8 cellular contexts compared by ENCODE assay signal in genomic region chr6:12012566-12013367, GRCh38. TPM values are rescaled to one million over a fixed set of nuclear protein-coding genes. Genes with fewer than 3 reads are reported as not detected.
DNase-seq lines count a peak whose midpoint lies in the region; ATAC-seq and TF ChIP-seq lines count a peak whose summit lies in the region.

No MANE protein-coding gene starts in this region.

- H3K9me3 ChIP-seq in GM23248 (ENCODE audit: low read depth) (no peaks in the 10 kb centered on the region), duodenal mucosa (ENCODE audit: control insufficient read depth in 1 of 2, low read length in 2 of 2) (peaks cover 0 to 4% of the 10 kb centered on the region in 2 donors)

- H3K4me3 ChIP-seq in GM23248, result peak overlapping the region; percentile 98
- peak overlapping the region; percentile 90 to 91 for H3K4me3 ChIP-seq in duodenal mucosa (ENCODE audit: low read depth in 1 of 2, low read length in 2 of 2)
- H3K4me3 ChIP-seq in lower leg skin (ENCODE audit: low read depth, poor library complexity, severe bottlenecking), result peak overlapping the region; percentile 85

- H3K9me2 ChIP-seq in GM23248 (ENCODE audit: insufficient read depth), result no peaks in the 10 kb centered on the region

- H3K27me3 ChIP-seq in GM23248 (replicated peaks; ENCODE audit: insufficient read depth) (no peaks in the 10 kb centered on the region), duodenal mucosa (ENCODE audit: control insufficient read depth in 1 of 2, insufficient read depth in 2 of 2, low read length in 2 of 2) (no peaks in the 10 kb centered on the region)

- H3F3A ChIP-seq in GM23248 (ENCODE audit: insufficient read depth), result peaks cover 33% of the 10 kb centered on the region

- DNase-seq in AG20443 (ENCODE audit: low spot score) (peak; percentile 63), GM23248 (peak; percentile 94), NCI-H510A treated with DMSO at 0.1 percent for 48 hours (lab: John Stamatoyannopoulos, UW) (peak; percentile 55), lower leg skin (ENCODE audit: low spot score in 2 of 2) (peak; percentile 81 to 93)
- peak; percentile 70 to 72 for DNase-seq in activated CD4-positive, alpha-beta T cell treated with anti-CD3 and anti-CD28 coated beads, Interleukin-2, amount 50 U/mL, for 4 hours
- peak; percentile 64 to 76 for DNase-seq in stimulated activated CD4-positive, alpha-beta T cell treated with anti-CD3 and anti-CD28 coated beads, Interleukin-4, amount 100 ng/mL, for 4 hours

- H3K4me2 ChIP-seq in GM23248 (ENCODE audit: unreplicated experiment), result peak overlapping the region; percentile 79

- WGBS in GM23248 (ENCODE audit: low coverage in 1 of 2, low lambda C conversion rate in 2 of 2, missing lambda C conversion rate in 2 of 2), 2 experiments, result 1 to 2% methylated on average over 22 to 48 of the region's 62 CpGs
- 0% methylated on average over 39 of the region's 62 CpGs for WGBS in lower leg skin, 2 donors

- H3K36me3 ChIP-seq in GM23248 (ENCODE audit: low read depth), result peaks cover 16% of the 10 kb centered on the region; the same call in 1 of the 2 replicates
- peaks cover 8 to 15% of the 10 kb centered on the region in 2 donors for H3K36me3 ChIP-seq in duodenal mucosa (ENCODE audit: control insufficient read depth in 1 of 2, insufficient read depth in 2 of 2, low read length in 2 of 2)

- peak overlapping the region; percentile 63 for H2AFZ ChIP-seq in GM23248

- peak overlapping the region; percentile 93 for H3K9ac ChIP-seq in GM23248
- H3K9ac ChIP-seq in duodenal mucosa (ENCODE audit: low read depth in 1 of 2, low read length in 2 of 2), result peak overlapping the region; percentile 62 to 71

- H3K4me1 ChIP-seq in GM23248 (ENCODE audit: insufficient read depth) (peaks cover 26% of the 10 kb centered on the region), duodenal mucosa (ENCODE audit: control insufficient read depth in 1 of 2, insufficient read depth in 2 of 2, low read length in 2 of 2) (peaks cover 20 to 22% of the 10 kb centered on the region in 2 donors)

- H3K79me2 ChIP-seq in GM23248 (ENCODE audit: insufficient read depth), result peaks cover 24% of the 10 kb centered on the region; the same call in 1 of the 2 replicates

- TF ChIP-seq POLR2A in lower leg skin (IDR thresholded peaks at IDR 0.05), result no peak

- peak overlapping the region; percentile 95 for H3K27ac ChIP-seq in GM23248
- H3K27ac ChIP-seq in duodenal mucosa (ENCODE audit: low read depth, low read length), result peak overlapping the region; percentile 82

- intact Hi-C loops in lower leg skin (cut with DNase I; ENCODE audit: low total_unique reads), result no loop called here

- ATAC-seq in HG02571 (IDR thresholded peaks at IDR 0.05; ENCODE audit: unreplicated experiment), result no peak

- TF ChIP-seq CTCF in lower leg skin (IDR thresholded peaks at IDR 0.05), result no peak

- in situ Hi-C loops in GM23248 (cut with MboI), result no loop called here

- H4K20me1 ChIP-seq in GM23248 (ENCODE audit: insufficient read depth), result no peaks in the 10 kb centered on the region

RNA-seq across cellular contexts. Expression of gene HIVEP1, which starts 0.7 kb away (rescaled TPM):
- 7.1 and 15.2 TPM in 2 replicates for total RNA-seq in GM23248 (2014; rRNA removed; shearing (Covaris generic))
- polyA plus RNA-seq in GM23248 (2016; fragmentation: Nextera tagmentation; extraction: Ambion mirVana), result 3.3 and 3.8 TPM in 2 replicates
- total RNA-seq in lower leg skin, result 10 to 100 TPM; 23.2 to 41.5 (median 32.6) TPM
